ENCODE assay signal across 21 cellular contexts in genomic region chr16:24344791-24345190, GRCh38.
"Had no signal": no experiment of that assay in that cellular context is flagged by ENCODE, and none has a peak within 500 bp of the region (broad histone marks: within the 10 kb centered on the region; RNA-seq: fewer than 3 reads in every experiment).

No MANE protein-coding gene starts in this region.

- H3K27me3 ChIP-seq: ascending aorta had no signal

- DNase-seq: activated CD4-positive, alpha-beta T cell treated with anti-CD3 and anti-CD28 coated beads, Interleukin-2, amount 10 ng/mL, durations not matched to agents 24 days and 14 days; activated CD4-positive, alpha-beta T cell treated with anti-CD3 and anti-CD28 coated beads, Interleukin-2, amount 50 U/mL, for 48 hours; activated CD4-positive, CD25-positive, alpha-beta regulatory T cell treated with anti-CD3 and anti-CD28 coated beads, Interleukin-2, amount 50 U/mL, for 72 hours; activated CD8-positive, alpha-beta memory T cell treated with anti-CD3 and anti-CD28 coated beads, Interleukin-2, amount 10 ng/mL, durations not matched to agents 7 days and 5 days; activated effector memory CD4-positive, alpha-beta T cell treated with Interleukin-2 at 50 U/mL for 16 hours; activated naive CD4-positive, alpha-beta T cell treated with Interleukin-2 at 50 U/mL for 16 hours; activated naive CD8-positive, alpha-beta T cell treated with anti-CD3 and anti-CD28 coated beads, Interleukin-2, amount 50 U/mL, for 24 hours; activated T-cell treated with anti-CD3 and anti-CD28 coated beads, Interleukin-2, amount 50 U/mL, for 24 hours; amniotic stem cell; Karpas-422; MM.1S; NCI-H1105; NCI-H1436; NCI-H187 treated with DMSO at 0.1 percent for 48 hours; NCI-H2081 treated with DMSO at 0.1 percent for 48 hours; NCI-H446; NCI-H524; SHP77 treated with DMSO at 0.1 percent for 48 hours had no signal

- H3K36me3 ChIP-seq: ascending aorta had no signal

- ATAC-seq: activated CD8-positive, alpha-beta memory T cell treated with anti-CD3 and anti-CD28 coated beads, Interleukin-2, amount 10 ng/mL, durations not matched to agents 7 days and 5 days; activated naive CD4-positive, alpha-beta T cell treated with anti-CD3 and anti-CD28 coated beads, Interleukin-2, amount 50 U/mL, for 72 hours; activated naive CD8-positive, alpha-beta T cell treated with anti-CD3 and anti-CD28 coated beads, Interleukin-2, amount 50 U/mL, for 24 hours; WTC11 had no signal

- H3K9me3 ChIP-seq: ascending aorta had no signal

- H3K27ac ChIP-seq: ascending aorta had no signal

- H3K4me1 ChIP-seq: ascending aorta had no signal

- H3K4me3 ChIP-seq: ascending aorta had no signal
